In genomic region chr18:5585653-5586052, GRCh38 we compare ENCODE assay signal across 36 cellular contexts. TPM values are rescaled to one million over a fixed set of nuclear protein-coding genes. Genes with fewer than 3 reads are reported as not detected.
"Had no signal": no experiment of that assay in that cellular context is flagged by ENCODE, and none has a peak within 500 bp of the region (broad histone marks: within the 10 kb centered on the region; RNA-seq: fewer than 3 reads in every experiment).

No MANE protein-coding gene starts in this region.

- H3K4me1 ChIP-seq: gastrocnemius medialis, left lung, right lobe of liver had no signal

- H3K9me3 ChIP-seq: gastrocnemius medialis, left lung, lower lobe of right lung, mucosa of descending colon, right lobe of liver, thoracic aorta had no signal

- H3K4me3 Mint-ChIP-seq: activated CD4-positive, alpha-beta memory T cell treated with anti-CD3 and anti-CD28 coated beads for 36 hours; activated CD4-positive, alpha-beta T cell treated with anti-CD3 and anti-CD28 coated beads, Interleukin-2, amount 10 ng/mL, durations not matched to agents 24 days and 14 days; activated T-cell treated with anti-CD3 and anti-CD28 coated beads, Interleukin-2, amount 50 U/mL, for 4 hours; activated T-helper 17 cell treated with anti-CD3 and anti-CD28 coated beads, Interleukin-2, amount 50 U/mL, for 72 hours; natural killer cell treated with Interleukin-12 subunit alpha and Interleukin-12 subunit beta and Interleukin-15 and Interleukin-18, amount 100 ng/mL, for 72 hours; stimulated activated effector memory CD8-positive, alpha-beta T cell treated with anti-CD3 and anti-CD28 coated beads, Interleukin-12 subunit alpha, Interleukin-12 subunit beta, amount 100 ng/mL, for 72 hours; stimulated activated naive CD8-positive, alpha-beta T cell treated with anti-CD3 and anti-CD28 coated beads, Interleukin-15, Interleukin-2, amounts not matched to agents 100 ng/mL and 50 ng/mL, for 24 hours; T-helper 1 cell treated with Interleukin-12 subunit alpha and Interleukin-12 subunit beta and Interleukin-4 antibody, amounts not matched to agents 30 μg/mL and 1 μg/mL, for 36 hours; type B pancreatic cell had no signal

- DNase-seq: activated CD4-positive, alpha-beta memory T cell treated with anti-CD3 and anti-CD28 coated beads for 36 hours; activated CD4-positive, alpha-beta T cell treated with anti-CD3 and anti-CD28 coated beads, Interleukin-2, amount 10 ng/mL, durations not matched to agents 24 days and 14 days; activated CD4-positive, CD25-positive, alpha-beta regulatory T cell treated with anti-CD3 and anti-CD28 coated beads, Interleukin-2, amount 50 U/mL, for 72 hours; activated CD8-positive, alpha-beta memory T cell treated with anti-CD3 and anti-CD28 coated beads, Interleukin-2, amount 50 U/mL, for 4 hours; activated gamma-delta T cell treated with Interleukin-2 at 50 U/mL for 16 hours; activated naive CD4-positive, alpha-beta T cell treated with anti-CD3 and anti-CD28 coated beads, Interleukin-2, amount 50 U/mL, for 16 hours; activated T-cell treated with anti-CD3 and anti-CD28 coated beads, Interleukin-2, amount 50 U/mL, for 4 hours; anterior cingulate cortex; cerebellar nuclear complex; dorsolateral prefrontal cortex; effector memory CD4-positive, alpha-beta T cell; gastrocnemius medialis; glutamatergic neuron; kidney glomerular epithelial cell; left lung; lower lobe of right lung; mucosa of descending colon; right lobe of liver; stimulated activated CD4-positive, alpha-beta T cell treated with anti-CD3 and anti-CD28 coated beads, Interleukin-12 subunit alpha, Interleukin-12 subunit beta, amount 100 ng/mL, for 4 hours; stimulated activated CD4-positive, alpha-beta T cell treated with anti-CD3 and anti-CD28 coated beads, Interleukin-4, amount 100 ng/mL, for 24 hours; SW 1271; T1000; WERI-Rb-1 had no signal

- H3K9me3 Mint-ChIP-seq: activated CD4-positive, alpha-beta memory T cell treated with anti-CD3 and anti-CD28 coated beads for 36 hours; activated CD4-positive, alpha-beta T cell treated with anti-CD3 and anti-CD28 coated beads, Interleukin-2, amount 10 ng/mL, durations not matched to agents 24 days and 14 days; activated T-helper 17 cell treated with anti-CD3 and anti-CD28 coated beads, Interleukin-2, amount 50 U/mL, for 72 hours; natural killer cell treated with Interleukin-12 subunit alpha and Interleukin-12 subunit beta and Interleukin-15 and Interleukin-18, amount 100 ng/mL, for 72 hours; stimulated activated effector memory CD8-positive, alpha-beta T cell treated with anti-CD3 and anti-CD28 coated beads, Interleukin-12 subunit alpha, Interleukin-12 subunit beta, amount 100 ng/mL, for 72 hours; stimulated activated naive CD8-positive, alpha-beta T cell treated with anti-CD3 and anti-CD28 coated beads, Interleukin-15, Interleukin-2, amounts not matched to agents 100 ng/mL and 50 ng/mL, for 24 hours; T-helper 1 cell treated with Interleukin-12 subunit alpha and Interleukin-12 subunit beta and Interleukin-4 antibody, amounts not matched to agents 30 μg/mL and 1 μg/mL, for 36 hours; type B pancreatic cell had no signal

- H3K27me3 Mint-ChIP-seq: activated CD4-positive, alpha-beta memory T cell treated with anti-CD3 and anti-CD28 coated beads for 36 hours; activated CD4-positive, alpha-beta T cell treated with anti-CD3 and anti-CD28 coated beads, Interleukin-2, amount 10 ng/mL, durations not matched to agents 24 days and 14 days; progenitor cell of endocrine pancreas; type B pancreatic cell had no signal

- H3K36me3 Mint-ChIP-seq: activated CD4-positive, alpha-beta memory T cell treated with anti-CD3 and anti-CD28 coated beads for 36 hours; brain; natural killer cell treated with Interleukin-12 subunit alpha and Interleukin-12 subunit beta and Interleukin-15 and Interleukin-18, amount 100 ng/mL, for 72 hours; stimulated activated effector memory CD8-positive, alpha-beta T cell treated with anti-CD3 and anti-CD28 coated beads, Interleukin-12 subunit alpha, Interleukin-12 subunit beta, amount 100 ng/mL, for 72 hours had no signal

- H3K27ac ChIP-seq: cardiac muscle cell, coronary artery, dorsolateral prefrontal cortex, gastrocnemius medialis, left lung, lower lobe of right lung, right lobe of liver, thoracic aorta, WERI-Rb-1 had no signal

- H3K36me3 ChIP-seq: cardiac muscle cell, gastrocnemius medialis, left lung, lower lobe of right lung, right lobe of liver, thoracic aorta, WERI-Rb-1 had no signal

- ATAC-seq: activated T-cell treated with anti-CD3 and anti-CD28 coated beads, Interleukin-2, amount 50 U/mL, for 4 hours; activated T-helper 17 cell treated with anti-CD3 and anti-CD28 coated beads, Interleukin-2, amount 50 U/mL, for 72 hours; gastrocnemius medialis; left lung; lower lobe of right lung; mucosa of descending colon; natural killer cell treated with Interleukin-12 subunit alpha and Interleukin-12 subunit beta and Interleukin-15 and Interleukin-18, amount 100 ng/mL, for 72 hours; right lobe of liver; stimulated activated effector memory CD8-positive, alpha-beta T cell treated with anti-CD3 and anti-CD28 coated beads, Interleukin-12 subunit alpha, Interleukin-12 subunit beta, amount 100 ng/mL, for 72 hours had no signal

- H3K4me1 Mint-ChIP-seq: activated CD4-positive, alpha-beta T cell treated with anti-CD3 and anti-CD28 coated beads, Interleukin-2, amount 10 ng/mL, durations not matched to agents 24 days and 14 days; activated T-helper 17 cell treated with anti-CD3 and anti-CD28 coated beads, Interleukin-2, amount 50 U/mL, for 72 hours; stimulated activated effector memory CD8-positive, alpha-beta T cell treated with anti-CD3 and anti-CD28 coated beads, Interleukin-12 subunit alpha, Interleukin-12 subunit beta, amount 100 ng/mL, for 72 hours had no signal

- H3K27me3 ChIP-seq: cardiac muscle cell, gastrocnemius medialis, left lung, right lobe of liver had no signal

- H3K4me3 ChIP-seq: cardiac muscle cell, coronary artery, dorsolateral prefrontal cortex, gastrocnemius medialis, left lung, lower lobe of right lung, mucosa of descending colon, right lobe of liver, thoracic aorta had no signal

- H3K27ac Mint-ChIP-seq: activated CD4-positive, alpha-beta memory T cell treated with anti-CD3 and anti-CD28 coated beads for 36 hours; activated CD4-positive, alpha-beta T cell treated with anti-CD3 and anti-CD28 coated beads, Interleukin-2, amount 10 ng/mL, durations not matched to agents 24 days and 14 days; activated T-helper 17 cell treated with anti-CD3 and anti-CD28 coated beads, Interleukin-2, amount 50 U/mL, for 72 hours; natural killer cell treated with Interleukin-12 subunit alpha and Interleukin-12 subunit beta and Interleukin-15 and Interleukin-18, amount 100 ng/mL, for 72 hours; progenitor cell of endocrine pancreas; stimulated activated effector memory CD8-positive, alpha-beta T cell treated with anti-CD3 and anti-CD28 coated beads, Interleukin-12 subunit alpha, Interleukin-12 subunit beta, amount 100 ng/mL, for 72 hours; stimulated activated naive CD8-positive, alpha-beta T cell treated with anti-CD3 and anti-CD28 coated beads, Interleukin-15, Interleukin-2, amounts not matched to agents 100 ng/mL and 50 ng/mL, for 24 hours; T-helper 1 cell treated with Interleukin-12 subunit alpha and Interleukin-12 subunit beta and Interleukin-4 antibody, amounts not matched to agents 30 μg/mL and 1 μg/mL, for 36 hours; type B pancreatic cell had no signal

RNA-seq across cellular contexts. Expression of gene EPB41L3, which starts 41.9 kb away (rescaled TPM):
- total RNA-seq: activated CD8-positive, alpha-beta memory T cell treated with anti-CD3 and anti-CD28 coated beads for 36 hours; myocyte had no signal
